In the genomic region with DNA sequence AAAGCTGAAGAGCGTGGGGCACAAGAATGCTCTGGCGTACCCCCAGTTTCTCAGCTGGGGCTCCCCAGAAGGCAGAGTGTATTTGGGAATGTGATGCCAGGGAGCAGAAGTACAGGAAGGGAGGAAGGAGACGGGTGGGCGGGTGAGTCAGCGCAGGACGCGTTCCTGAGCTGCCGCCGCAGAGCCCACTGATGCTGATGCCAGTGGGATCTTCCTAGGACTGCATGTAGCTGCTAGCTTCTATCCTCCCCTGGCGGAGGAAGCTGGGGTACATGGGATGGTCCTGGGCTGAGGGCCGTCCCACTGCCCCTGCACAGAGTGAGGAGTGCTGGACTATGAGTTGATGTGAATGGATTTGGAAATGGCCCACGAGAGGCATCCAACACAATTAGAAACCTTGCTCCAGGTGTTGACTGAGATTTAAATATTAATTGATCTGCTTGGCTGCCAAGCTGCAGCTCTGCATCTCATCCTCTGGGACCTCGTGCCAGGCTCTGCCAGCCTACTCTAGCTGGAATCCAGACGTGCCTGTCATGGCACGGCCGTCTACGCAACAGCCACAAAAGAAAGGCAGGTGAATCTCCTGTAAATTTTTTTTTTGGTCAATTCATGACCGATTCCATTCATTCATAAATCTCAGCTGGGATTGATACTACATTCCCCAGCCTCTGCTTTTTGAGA, we compare ENCODE assay signal across 29 cellular contexts.
DNase-seq lines count a peak whose midpoint lies in the region; ATAC-seq and TF ChIP-seq lines count a peak whose summit lies in the region.
"Had no signal": no experiment of that assay in that cellular context is flagged by ENCODE, and none has a peak within 500 bp of the region (broad histone marks: within the 10 kb centered on the region; RNA-seq: fewer than 3 reads in every experiment).

No MANE protein-coding gene starts in this region.

- peak in 3 of 56 donors; percentile 4 to 23 (median 8) for TF ChIP-seq CTCF in dorsolateral prefrontal cortex (IDR thresholded peaks at IDR 0.05 in 54 of 56, conservative IDR thresholded peaks at IDR 0.05 in 2 of 56; ENCODE audit: low read depth in 1 of 56, partially characterized antibody in 56 of 56)
- no peak for TF ChIP-seq CTCF in left ventricle myocardium inferior (IDR thresholded peaks at IDR 0.05; ENCODE audit: borderline replicate concordance)

- no peaks in the 10 kb centered on the region for H3K27me3 Mint-ChIP-seq in T-helper 17 cell
- H3K27me3 Mint-ChIP-seq: activated CD8-positive, alpha-beta memory T cell treated with anti-CD3 and anti-CD28 coated beads, Interleukin-2, amount 10 ng/mL, durations not matched to agents 7 days and 5 days; naive thymus-derived CD8-positive, alpha-beta T cell; stimulated activated memory B cell treated with anti-CD40 and anti-IgM and Interleukin-4, amounts not matched to agents 10 μg/mL and 1 μg/mL and 100 μg/mL, for 72 hours; type B pancreatic cell had no signal

- intact Hi-C loops in dorsolateral prefrontal cortex (cut with DNase I) = no loop called here
- intact Hi-C loops in left ventricle myocardium inferior (cut with micrococcal nuclease) = no loop called here
- intact Hi-C loops in posterior cingulate gyrus (cut with DNase I) = no loop called here

- ATAC-seq in T-helper 17 cell = no peak
- ATAC-seq in GM18873 (IDR thresholded peaks at IDR 0.05; ENCODE audit: low FRiP score, unreplicated experiment) = no peak
- ATAC-seq in GM19351 (IDR thresholded peaks at IDR 0.05; ENCODE audit: unreplicated experiment) = no peak
- ATAC-seq: activated CD8-positive, alpha-beta memory T cell treated with anti-CD3 and anti-CD28 coated beads, Interleukin-2, amount 10 ng/mL, durations not matched to agents 7 days and 5 days; activated T-cell treated with anti-CD3 and anti-CD28 coated beads, Interleukin-2, amount 50 U/mL, for 4 hours; left lung; naive thymus-derived CD8-positive, alpha-beta T cell; stimulated activated memory B cell treated with anti-CD40 and anti-IgM and Interleukin-4, amounts not matched to agents 10 μg/mL and 1 μg/mL and 100 μg/mL, for 72 hours had no signal

- H3K36me3 Mint-ChIP-seq in T-helper 17 cell (ENCODE audit: low read depth) = peaks cover 9% of the 10 kb centered on the region

- H3K9me3 ChIP-seq in T-helper 17 cell (ENCODE audit: control insufficient read depth, low read length, poor library complexity, severe bottlenecking) (no peaks in the 10 kb centered on the region), left ventricle myocardium inferior (replicated peaks) (no peaks in the 10 kb centered on the region)
- H3K9me3 ChIP-seq: ascending aorta, left lung had no signal

- H3K36me3 ChIP-seq in left ventricle myocardium inferior = peaks cover 6% of the 10 kb centered on the region

- H3K4me1 Mint-ChIP-seq in T-helper 17 cell = peaks cover 10% of the 10 kb centered on the region
- H3K4me1 Mint-ChIP-seq: CD14-positive monocyte, endodermal cell had no signal

- peaks cover 22% of the 10 kb centered on the region for H3K4me1 ChIP-seq in left ventricle myocardium inferior
- H3K4me1 ChIP-seq: ascending aorta had no signal

- H3K27ac Mint-ChIP-seq in T-helper 17 cell = peak overlapping the region; percentile 21
- H3K27ac Mint-ChIP-seq: activated CD8-positive, alpha-beta memory T cell treated with anti-CD3 and anti-CD28 coated beads, Interleukin-2, amount 10 ng/mL, durations not matched to agents 7 days and 5 days; endodermal cell; immature natural killer cell; stimulated activated memory B cell treated with anti-CD40 and anti-IgM and Interleukin-4, amounts not matched to agents 10 μg/mL and 1 μg/mL and 100 μg/mL, for 72 hours; type B pancreatic cell had no signal

- no peak overlapping the region for H3K4me3 Mint-ChIP-seq in T-helper 17 cell
- H3K4me3 Mint-ChIP-seq: activated CD8-positive, alpha-beta memory T cell treated with anti-CD3 and anti-CD28 coated beads, Interleukin-2, amount 10 ng/mL, durations not matched to agents 7 days and 5 days; activated T-cell treated with anti-CD3 and anti-CD28 coated beads, Interleukin-2, amount 50 U/mL, for 4 hours; CD14-positive monocyte; endodermal cell; immature natural killer cell; stimulated activated memory B cell treated with anti-CD40 and anti-IgM and Interleukin-4, amounts not matched to agents 10 μg/mL and 1 μg/mL and 100 μg/mL, for 72 hours; type B pancreatic cell had no signal

- no peak overlapping the region for H3K4me3 ChIP-seq in dorsolateral prefrontal cortex
- H3K4me3 ChIP-seq in left ventricle myocardium inferior = no peak overlapping the region
- H3K4me3 ChIP-seq: ascending aorta, left lung had no signal

- H3K27ac ChIP-seq in dorsolateral prefrontal cortex (peak overlapping the region in 21 of 59 donors; percentile 2 to 54 (median 31)), left ventricle myocardium inferior (replicated peaks) (peak overlapping the region; percentile 27)
- H3K27ac ChIP-seq: ascending aorta, left lung had no signal

- H3K27me3 ChIP-seq in dorsolateral prefrontal cortex (no peaks in the 10 kb centered on the region), left ventricle myocardium inferior (ENCODE audit: low read depth) (no peaks in the 10 kb centered on the region)
- H3K27me3 ChIP-seq: ascending aorta, left lung had no signal

- DNase-seq in T-helper 17 cell (no peak), dorsolateral prefrontal cortex (peak in 7 of 10 donors; percentile 56 to 79 (median 69)), left ventricle myocardium inferior (no peak), posterior cingulate gyrus (peak in 8 of 10 donors; percentile 35 to 94 (median 70)), NCI-H526 treated with DMSO at 0.1 percent for 48 hours (lab: John Stamatoyannopoulos, UW) (no peak)
- DNase-seq: activated CD4-positive, alpha-beta T cell treated with anti-CD3 and anti-CD28 coated beads, Interleukin-2, amount 50 U/mL, for 4 hours; activated CD8-positive, alpha-beta memory T cell treated with anti-CD3 and anti-CD28 coated beads, Interleukin-2, amount 10 ng/mL, durations not matched to agents 7 days and 5 days; activated gamma-delta T cell treated with Interleukin-2 at 50 U/mL for 16 hours; activated T-cell treated with anti-CD3 and anti-CD28 coated beads, Interleukin-2, amount 50 U/mL, for 4 hours; Calu3; cortex of kidney; DMS79 treated with DMSO at 0.1 percent for 48 hours; endodermal cell; GF-D8; immature natural killer cell; IMR-90; left lung; naive thymus-derived CD8-positive, alpha-beta T cell; NCI-H146; NCI-H2107; NCI-H82; stimulated activated CD4-positive, alpha-beta T cell treated with anti-CD3 and anti-CD28 coated beads, Interleukin-15, amount 100 ng/mL, for 24 hours; substantia nigra had no signal

Comparison
In these comparisons a context has a peak if more than half of its experiments do, and no peak if none do; other contexts are left out.
1. DNase-seq: peak in dorsolateral prefrontal cortex (7 of 10) and posterior cingulate gyrus (8 of 10); none in T-helper 17 cell (0 of 3), left ventricle myocardium inferior (single experiment) and NCI-H526 treated with DMSO at 0.1 percent for 48 hours (single experiment).